1 cellular context compared by ENCODE assay signal in genomic region chr16:57357330-57358151, GRCh38.
TF ChIP-seq lines count a peak whose summit lies in the region.

No MANE protein-coding gene starts in this region.

TF ChIP-seq in HEK293, 187 proteins besides CTCF, POLR2A, EP300 and RAD21 (continued from another document):
- no peak for TF ChIP-seq PRDM2 (tag by site-specific recombination; IDR thresholded peaks at IDR 0.05; ENCODE audit: borderline replicate concordance)
TF ChIP-seq in HEK293: peak in this region for 1.
